ENCODE assay signal across 26 cellular contexts in genomic region chr14:36700656-36701055, GRCh38. TPM values are rescaled to one million over a fixed set of nuclear protein-coding genes. Genes with fewer than 3 reads are reported as not detected.
"Had no signal": no experiment of that assay in that cellular context is flagged by ENCODE, and none has a peak within 500 bp of the region (broad histone marks: within the 10 kb centered on the region; RNA-seq: fewer than 3 reads in every experiment).

No MANE protein-coding gene starts in this region.

- H3K9me3 Mint-ChIP-seq: type B pancreatic cell had no signal

- DNase-seq: activated CD4-positive, alpha-beta T cell treated with anti-CD3 and anti-CD28 coated beads for 36 hours; activated CD4-positive, CD25-positive, alpha-beta regulatory T cell; activated CD8-positive, alpha-beta T cell treated with anti-CD3 and anti-CD28 coated beads, Interleukin-2, amount 10 ng/mL, durations not matched to agents 7 days and 5 days; activated naive CD4-positive, alpha-beta T cell; activated T-cell treated with anti-CD3 and anti-CD28 coated beads for 4 hours; activated T-cell treated with anti-CD3 and anti-CD28 coated beads, Interleukin-2, amount 50 U/mL, for 72 hours; central memory CD4-positive, alpha-beta T cell; esophagus squamous epithelium; foreskin melanocyte; heart right ventricle; naive B cell; ovary; retina; stimulated activated CD4-positive, alpha-beta T cell treated with anti-CD3 and anti-CD28 coated beads, Interleukin-12 subunit alpha, Interleukin-12 subunit beta, amount 100 ng/mL, for 4 hours; stimulated activated CD4-positive, alpha-beta T cell treated with anti-CD3 and anti-CD28 coated beads, Interleukin-4, amount 100 ng/mL, for 1 hour; stimulated activated naive CD8-positive, alpha-beta T cell treated with anti-CD3 and anti-CD28 coated beads, Interleukin-15, Interleukin-2, amounts not matched to agents 100 U/mL and 50 U/mL, for 24 hours; uterus had no signal

- H3K4me1 Mint-ChIP-seq: activated CD4-positive, alpha-beta T cell treated with anti-CD3 and anti-CD28 coated beads for 36 hours; naive B cell had no signal

- H3K27me3 ChIP-seq: breast epithelium, esophagus squamous epithelium, ovary, uterus had no signal

- H3K9me3 ChIP-seq: breast epithelium, esophagus squamous epithelium, ovary, prostate gland, thoracic aorta, uterus had no signal

- H3K27ac Mint-ChIP-seq: activated CD4-positive, alpha-beta T cell treated with anti-CD3 and anti-CD28 coated beads for 36 hours; activated CD8-positive, alpha-beta T cell treated with anti-CD3 and anti-CD28 coated beads, Interleukin-2, amount 10 ng/mL, durations not matched to agents 7 days and 5 days; activated naive CD4-positive, alpha-beta T cell treated with anti-CD3 and anti-CD28 coated beads, Interleukin-2, amount 50 U/mL, for 72 hours; activated T-cell treated with anti-CD3 and anti-CD28 coated beads, Interleukin-2, amount 50 U/mL, for 72 hours; dendritic cell treated with granulocyte-macrophage colony-stimulating factor and Interleukin-4, amounts not matched to agents 40 ng/mL and 50 ng/mL, for 4 days; naive B cell; type B pancreatic cell had no signal

- H3K27ac ChIP-seq: breast epithelium, esophagus squamous epithelium, heart right ventricle, ovary, prostate gland, skin epidermis, thoracic aorta, uterus had no signal

- ATAC-seq: activated CD4-positive, alpha-beta T cell treated with anti-CD3 and anti-CD28 coated beads for 36 hours; activated CD8-positive, alpha-beta T cell treated with anti-CD3 and anti-CD28 coated beads, Interleukin-2, amount 10 ng/mL, durations not matched to agents 7 days and 5 days; activated naive CD4-positive, alpha-beta T cell treated with anti-CD3 and anti-CD28 coated beads, Interleukin-2, amount 50 U/mL, for 72 hours; activated T-cell treated with anti-CD3 and anti-CD28 coated beads, Interleukin-2, amount 50 U/mL, for 72 hours; heart right ventricle; sciatic nerve; stimulated activated naive CD8-positive, alpha-beta T cell treated with anti-CD3 and anti-CD28 coated beads, Interleukin-15, Interleukin-2, amounts not matched to agents 100 U/mL and 50 U/mL, for 24 hours had no signal

- H3K4me3 ChIP-seq: breast epithelium, esophagus squamous epithelium, heart right ventricle, ovary, prostate gland, skin epidermis, thoracic aorta, uterus had no signal

- H3K4me1 ChIP-seq: breast epithelium, esophagus squamous epithelium, heart right ventricle, prostate gland, uterus had no signal

- H3K4me3 Mint-ChIP-seq: activated CD4-positive, alpha-beta T cell treated with anti-CD3 and anti-CD28 coated beads for 36 hours; activated CD8-positive, alpha-beta T cell treated with anti-CD3 and anti-CD28 coated beads, Interleukin-2, amount 10 ng/mL, durations not matched to agents 7 days and 5 days; activated T-cell treated with anti-CD3 and anti-CD28 coated beads, Interleukin-2, amount 50 U/mL, for 72 hours; dendritic cell treated with granulocyte-macrophage colony-stimulating factor and Interleukin-4, amounts not matched to agents 40 ng/mL and 50 ng/mL, for 4 days; mesothelial cell of epicardium; naive B cell; type B pancreatic cell had no signal

- H3K36me3 ChIP-seq: breast epithelium, esophagus squamous epithelium, heart right ventricle, ovary, prostate gland, thoracic aorta, uterus had no signal

- H3K27me3 Mint-ChIP-seq: dendritic cell treated with granulocyte-macrophage colony-stimulating factor and Interleukin-4, amounts not matched to agents 40 ng/mL and 50 ng/mL, for 4 days had no signal

- H3K36me3 Mint-ChIP-seq: naive B cell, type B pancreatic cell had no signal

RNA-seq across cellular contexts. Expression of gene PAX9, which starts 39.0 kb away (rescaled TPM):
- total RNA-seq: activated CD4-positive, alpha-beta T cell treated with anti-CD3 and anti-CD28 coated beads for 36 hours; activated CD8-positive, alpha-beta T cell treated with anti-CD3 and anti-CD28 coated beads, Interleukin-2, amount 10 ng/mL, durations not matched to agents 7 days and 5 days; activated naive CD4-positive, alpha-beta T cell treated with anti-CD3 and anti-CD28 coated beads, Interleukin-2, amount 50 U/mL, for 72 hours; heart right ventricle; mesothelial cell of epicardium; ovary had no signal
